Comparison of ENCODE assay signal across 11 cellular contexts in genomic region chr3:45646051-45646585, GRCh38. TPM values are rescaled to one million over a fixed set of nuclear protein-coding genes. Genes with fewer than 3 reads are reported as not detected.
DNase-seq lines count a peak whose midpoint lies in the region; ATAC-seq and TF ChIP-seq lines count a peak whose summit lies in the region.
"Had no signal": no experiment of that assay in that cellular context is flagged by ENCODE, and none has a peak within 500 bp of the region (broad histone marks: within the 10 kb centered on the region; RNA-seq: fewer than 3 reads in every experiment).

No MANE protein-coding gene starts in this region.

- no peaks in the 10 kb centered on the region for H3K27me3 Mint-ChIP-seq in progenitor cell of endocrine pancreas
- H3K27me3 Mint-ChIP-seq in activated T-cell treated with anti-CD3 and anti-CD28 coated beads, Interleukin-2, amount 50 U/mL, for 72 hours (ENCODE audit: low read depth): no peaks in the 10 kb centered on the region

- peak; percentile 14 to 50 for ATAC-seq in right cardiac atrium
- no peak for ATAC-seq in GM21360 (IDR thresholded peaks at IDR 0.05; ENCODE audit: unreplicated experiment)
- no peak for ATAC-seq in activated T-cell treated with anti-CD3 and anti-CD28 coated beads, Interleukin-2, amount 50 U/mL, for 72 hours (replicated peaks in 1 of 2)

- DNase-seq in HCEC 1CT (peak; percentile 5), ascending aorta (ENCODE audit: low spot score in 2 of 2) (peak; percentile 58 to 82), right cardiac atrium (peak in 1 of 3 donors; percentile 57), suprapubic skin (ENCODE audit: low spot score in 2 of 2) (no peak), progenitor cell of endocrine pancreas (ENCODE audit: low spot score, unreplicated experiment) (no peak), HuH-7.5 (ENCODE audit: low spot score) (no peak)
- no peak for DNase-seq in activated T-cell treated with anti-CD3 and anti-CD28 coated beads, Interleukin-2, amount 50 U/mL, for 72 hours
- DNase-seq: activated CD4-positive, alpha-beta T cell treated with anti-CD3 and anti-CD28 coated beads for 1 hour; activated gamma-delta T cell treated with Interleukin-2 at 50 U/mL for 16 hours; SJCRH30 had no signal

- 81% methylated on average over 6 of the region's 6 CpGs for whole genome bisulfite sequencing in right cardiac atrium
- 91% methylated on average over 4 of the region's 6 CpGs for WGBS in suprapubic skin

- no peak for TF ChIP-seq POLR2A in suprapubic skin (IDR thresholded peaks at IDR 0.05)

- H3K36me3 ChIP-seq in ascending aorta: no peaks in the 10 kb centered on the region
- no peaks in the 10 kb centered on the region for H3K36me3 ChIP-seq in suprapubic skin

- H3K27ac ChIP-seq in ascending aorta (peak overlapping the region; percentile 91 to 94), right cardiac atrium (ENCODE audit: low read length) (no peak overlapping the region), suprapubic skin (peak overlapping the region; percentile 69)
- H3K27ac ChIP-seq: SJCRH30 had no signal

- H3K9me3 Mint-ChIP-seq in progenitor cell of endocrine pancreas (ENCODE audit: low read depth): peaks cover 3% of the 10 kb centered on the region
- peaks cover 7% of the 10 kb centered on the region in 2 donors for H3K9me3 Mint-ChIP-seq in activated T-cell treated with anti-CD3 and anti-CD28 coated beads, Interleukin-2, amount 50 U/mL, for 72 hours

- intact Hi-C loops in ascending aorta (cut with DNase I) (no loop called here), right cardiac atrium (cut with DNase I) (no loop called here)

- H3K27ac Mint-ChIP-seq in progenitor cell of endocrine pancreas: no peak overlapping the region
- no peak overlapping the region for H3K27ac Mint-ChIP-seq in activated T-cell treated with anti-CD3 and anti-CD28 coated beads, Interleukin-2, amount 50 U/mL, for 72 hours

- no peak for TF ChIP-seq EP300 in suprapubic skin (IDR thresholded peaks at IDR 0.05)

- TF ChIP-seq CTCF in ascending aorta (IDR thresholded peaks at IDR 0.05) (no peak), suprapubic skin (IDR thresholded peaks at IDR 0.05) (no peak), progenitor cell of endocrine pancreas (IDR thresholded peaks at IDR 0.05; ENCODE audit: unreplicated experiment) (no peak)

- peaks cover 12% of the 10 kb centered on the region for H3K36me3 Mint-ChIP-seq in progenitor cell of endocrine pancreas (ENCODE audit: insufficient read depth)
- peaks cover 8 to 17% of the 10 kb centered on the region in 2 donors for H3K36me3 Mint-ChIP-seq in activated T-cell treated with anti-CD3 and anti-CD28 coated beads, Interleukin-2, amount 50 U/mL, for 72 hours (ENCODE audit: insufficient read depth in 2 of 2)

- H3K27me3 ChIP-seq in ascending aorta (no peaks in the 10 kb centered on the region), right cardiac atrium (ENCODE audit: control insufficient read depth, insufficient read depth) (no peaks in the 10 kb centered on the region), suprapubic skin (no peaks in the 10 kb centered on the region)
- H3K27me3 ChIP-seq: SJCRH30 had no signal

- peaks cover 3% of the 10 kb centered on the region for H3K4me1 Mint-ChIP-seq in progenitor cell of endocrine pancreas (ENCODE audit: low read depth)
- no peaks in the 10 kb centered on the region for H3K4me1 Mint-ChIP-seq in activated T-cell treated with anti-CD3 and anti-CD28 coated beads, Interleukin-2, amount 50 U/mL, for 72 hours (ENCODE audit: low read depth)

- H3K4me1 ChIP-seq in ascending aorta (peaks cover 20 to 46% of the 10 kb centered on the region in 2 donors), right cardiac atrium (ENCODE audit: control insufficient read depth, insufficient read depth, low read length) (peaks cover 3% of the 10 kb centered on the region), suprapubic skin (peaks cover 30% of the 10 kb centered on the region)

- no peaks in the 10 kb centered on the region for H3K9me3 ChIP-seq in ascending aorta
- no peaks in the 10 kb centered on the region for H3K9me3 ChIP-seq in right cardiac atrium (ENCODE audit: control insufficient read depth, low read length)
- no peaks in the 10 kb centered on the region for H3K9me3 ChIP-seq in suprapubic skin

- no peak overlapping the region for H3K4me3 Mint-ChIP-seq in progenitor cell of endocrine pancreas (ENCODE audit: low read depth)
- no peak overlapping the region for H3K4me3 Mint-ChIP-seq in activated T-cell treated with anti-CD3 and anti-CD28 coated beads, Interleukin-2, amount 50 U/mL, for 72 hours

- no peak overlapping the region for H3K4me3 ChIP-seq in ascending aorta
- no peak overlapping the region for H3K4me3 ChIP-seq in right cardiac atrium (ENCODE audit: low read length)
- H3K4me3 ChIP-seq in suprapubic skin: no peak overlapping the region
- H3K4me3 ChIP-seq: SJCRH30 had no signal

RNA-seq across cellular contexts. Expression of gene SACM1L, which starts 43.1 kb away (rescaled TPM):
- total RNA-seq in ascending aorta (7.2 TPM), right cardiac atrium (10 to 100 TPM; 26.9 to 32.0 (median 29.5) TPM), suprapubic skin (10 to 100 TPM; 22.8 to 48.9 (median 31.2) TPM), progenitor cell of endocrine pancreas (56.7 and 61.3 TPM in 2 replicates)
- 17.0 TPM for polyA plus RNA-seq in right cardiac atrium
- 10 to 100 TPM; 77.1 to 78.4 TPM for total RNA-seq in activated T-cell treated with anti-CD3 and anti-CD28 coated beads, Interleukin-2, amount 50 U/mL, for 72 hours

RNA-seq across cellular contexts. Expression of gene LIMD1, which starts 51.6 kb away (rescaled TPM):
- total RNA-seq in ascending aorta: 36.8 TPM
- 10 to 100 TPM; 18.6 to 25.4 (median 22.2) TPM for total RNA-seq in right cardiac atrium
- polyA plus RNA-seq in right cardiac atrium: 8.7 TPM
- 10 to 100 TPM; 16.6 to 55.4 (median 26.3) TPM for total RNA-seq in suprapubic skin
- total RNA-seq in progenitor cell of endocrine pancreas: 31.3 and 32.5 TPM in 2 replicates
- 10 to 100 TPM; 32.3 to 33.7 TPM for total RNA-seq in activated T-cell treated with anti-CD3 and anti-CD28 coated beads, Interleukin-2, amount 50 U/mL, for 72 hours

Comparison
In these comparisons a context has a peak if more than half of its experiments do, and no peak if none do; other contexts are left out.
1. DNase-seq: peak in HCEC 1CT (single experiment) and ascending aorta (2 of 2); none in suprapubic skin (0 of 2), progenitor cell of endocrine pancreas (single experiment), activated T-cell treated with anti-CD3 and anti-CD28 coated beads, Interleukin-2, amount 50 U/mL, for 72 hours (0 of 2) and HuH-7.5 (single experiment).
2. ATAC-seq: peak in right cardiac atrium (2 of 2); none in GM21360 (single experiment) and activated T-cell treated with anti-CD3 and anti-CD28 coated beads, Interleukin-2, amount 50 U/mL, for 72 hours (0 of 2).